ENCODE assay signal across 31 cellular contexts in genomic region chr3:37372669-37373068, GRCh38.
"Had no signal": no experiment of that assay in that cellular context is flagged by ENCODE, and none has a peak within 500 bp of the region (broad histone marks: within the 10 kb centered on the region; RNA-seq: fewer than 3 reads in every experiment).

No MANE protein-coding gene starts in this region.

- H3K9me3 Mint-ChIP-seq: natural killer cell, nephron, neural progenitor cell, type B pancreatic cell had no signal

- H3K79me2 ChIP-seq: parathyroid adenoma had no signal

- H3K4me1 Mint-ChIP-seq: nephron; neural progenitor cell; stimulated activated memory B cell treated with anti-CD40 and anti-IgM and Interleukin-4, amounts not matched to agents 10 μg/mL and 1 μg/mL and 100 μg/mL, for 72 hours; stimulated activated naive CD8-positive, alpha-beta T cell treated with anti-CD3 and anti-CD28 coated beads, Interleukin-15, amount 100 ng/mL, for 72 hours had no signal

- H3K4me2 ChIP-seq: neural progenitor cell, smooth muscle cell had no signal

- H3K27ac ChIP-seq: neural progenitor cell, ovary, parathyroid adenoma, psoas muscle, skin epidermis, spleen, suprapubic skin, testis, tibial artery, transverse colon, upper lobe of right lung, uterus had no signal

- H3K27me3 Mint-ChIP-seq: progenitor cell of endocrine pancreas; stimulated activated memory B cell treated with anti-CD40 and anti-IgM and Interleukin-4, amounts not matched to agents 10 μg/mL and 1 μg/mL and 100 μg/mL, for 72 hours; stimulated activated naive CD8-positive, alpha-beta T cell treated with anti-CD3 and anti-CD28 coated beads, Interleukin-15, amount 100 ng/mL, for 72 hours; type B pancreatic cell had no signal

- H3K27ac Mint-ChIP-seq: neural progenitor cell; progenitor cell of endocrine pancreas; stimulated activated memory B cell treated with anti-CD40 and anti-IgM and Interleukin-4, amounts not matched to agents 10 μg/mL and 1 μg/mL and 100 μg/mL, for 72 hours; stimulated activated naive CD8-positive, alpha-beta T cell treated with anti-CD3 and anti-CD28 coated beads, Interleukin-15, amount 100 ng/mL, for 72 hours; type B pancreatic cell had no signal

- H3K4me1 ChIP-seq: neural progenitor cell, parathyroid adenoma, psoas muscle, testis, tibial artery, transverse colon, upper lobe of right lung, uterus had no signal

- H3K4me3 Mint-ChIP-seq: natural killer cell; nephron; neural progenitor cell; stimulated activated memory B cell treated with anti-CD40 and anti-IgM and Interleukin-4, amounts not matched to agents 10 μg/mL and 1 μg/mL and 100 μg/mL, for 72 hours; stimulated activated naive CD8-positive, alpha-beta T cell treated with anti-CD3 and anti-CD28 coated beads, Interleukin-15, amount 100 ng/mL, for 72 hours; type B pancreatic cell had no signal

- H3K9me3 ChIP-seq: ovary, psoas muscle, suprapubic skin, testis, transverse colon, upper lobe of right lung, uterus had no signal

- H3K4me3 ChIP-seq: neural progenitor cell, ovary, psoas muscle, skin epidermis, smooth muscle cell, spleen, suprapubic skin, testis, tibial artery, transverse colon, upper lobe of right lung, uterus had no signal

- H3K9ac ChIP-seq: neural progenitor cell, parathyroid adenoma had no signal

- H3K27me3 ChIP-seq: neural progenitor cell, ovary, spleen, suprapubic skin, testis, tibial artery, transverse colon, upper lobe of right lung, uterus had no signal

- DNase-seq: natural killer cell; occipital lobe; ovary; posterior cingulate gyrus; psoas muscle; right cardiac atrium; spleen; stimulated activated CD4-positive, alpha-beta T cell treated with anti-CD3 and anti-CD28 coated beads, Interleukin-12 subunit alpha, Interleukin-12 subunit beta, amount 100 ng/mL, for 4 hours; stimulated activated CD4-positive, alpha-beta T cell treated with anti-CD3 and anti-CD28 coated beads, Interleukin-1b, Interleukin-23, amount 100 ng/mL, for 48 hours; stimulated activated CD4-positive, alpha-beta T cell treated with anti-CD3 and anti-CD28 coated beads, Interleukin-4, amount 100 ng/mL, for 1 hour; stimulated activated CD4-positive, alpha-beta T cell treated with anti-CD3 and anti-CD28 coated beads, Interleukin-4, amount 100 ng/mL, for 4 hours; stimulated activated CD8-positive, alpha-beta memory T cell treated with anti-CD3 and anti-CD28 coated beads, Interleukin-4, amount 100 ng/mL, for 48 hours; stimulated activated naive CD4-positive, alpha-beta T cell; stimulated activated naive CD8-positive, alpha-beta T cell treated with anti-CD3 and anti-CD28 coated beads, Interleukin-15, amount 100 ng/mL, for 72 hours; stimulated activated naive CD8-positive, alpha-beta T cell treated with anti-CD3 and anti-CD28 coated beads, Interleukin-15, Interleukin-2, amounts not matched to agents 100 U/mL and 50 U/mL, for 24 hours; substantia nigra; testis; tibial artery; transverse colon; upper lobe of right lung; uterus had no signal

- H3K36me3 ChIP-seq: neural progenitor cell, ovary, uterus had no signal

- H2AFZ ChIP-seq: neural progenitor cell, parathyroid adenoma had no signal

- ATAC-seq: natural killer cell; psoas muscle; right cardiac atrium; sciatic nerve; stimulated activated memory B cell treated with anti-CD40 and anti-IgM and Interleukin-4, amounts not matched to agents 10 μg/mL and 1 μg/mL and 100 μg/mL, for 72 hours; stimulated activated naive CD8-positive, alpha-beta T cell treated with anti-CD3 and anti-CD28 coated beads, Interleukin-15, amount 100 ng/mL, for 72 hours; stimulated activated naive CD8-positive, alpha-beta T cell treated with anti-CD3 and anti-CD28 coated beads, Interleukin-15, Interleukin-2, amounts not matched to agents 100 U/mL and 50 U/mL, for 24 hours; upper lobe of right lung had no signal
